ENCODE assay signal across 13 cellular contexts in the genomic region with DNA sequence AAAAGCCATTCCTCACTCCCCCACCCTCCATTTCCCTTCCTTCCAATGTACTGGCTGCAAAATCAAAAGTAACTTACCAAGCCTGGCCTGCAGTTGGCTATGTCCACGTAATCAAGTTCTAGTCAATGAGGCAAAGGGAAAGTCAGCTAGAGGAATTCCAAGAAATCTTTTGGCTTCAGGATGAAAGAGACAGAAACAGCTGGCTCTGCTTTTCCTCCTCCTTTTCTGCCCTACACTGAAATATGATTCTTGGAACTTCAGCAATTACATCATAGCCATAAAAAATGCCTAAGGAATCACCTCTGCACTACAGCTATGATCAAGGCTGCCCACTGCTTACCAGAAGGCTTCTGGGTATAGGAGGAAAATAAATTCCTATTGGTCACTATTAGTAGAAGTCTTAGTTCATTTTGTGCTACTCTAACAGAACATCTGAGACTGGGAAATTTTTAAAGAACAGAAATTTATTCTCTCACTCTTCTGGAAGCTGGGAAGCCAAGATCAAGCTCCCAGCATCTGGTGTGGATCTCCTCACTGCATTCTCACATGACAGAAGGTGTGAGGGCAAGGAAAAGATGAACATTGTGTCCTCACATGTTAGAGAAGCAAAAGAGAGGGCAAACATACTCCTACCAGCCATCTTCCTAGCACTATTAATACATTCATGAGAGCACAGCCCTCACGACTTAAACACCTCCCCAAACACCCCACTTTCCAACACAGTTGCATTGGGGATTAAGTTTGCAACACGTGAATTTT.
DNase-seq lines count a peak whose midpoint lies in the region; ATAC-seq, FAIRE-seq and TF ChIP-seq lines count a peak whose summit lies in the region.
"Had no signal": no experiment of that assay in that cellular context is flagged by ENCODE, and none has a peak within 500 bp of the region (broad histone marks: within the 10 kb centered on the region; RNA-seq: fewer than 3 reads in every experiment).

No MANE protein-coding gene starts in this region.

- no peaks in the 10 kb centered on the region for H3K27me3 ChIP-seq in endodermal cell (ENCODE audit: control insufficient read depth, insufficient read depth, low read length, poor library complexity, severe bottlenecking)
- no peaks in the 10 kb centered on the region for H3K27me3 ChIP-seq in muscle layer of colon (ENCODE audit: control insufficient read depth in 1 of 2, insufficient read depth in 2 of 2, low read length in 2 of 2)

- no peaks in the 10 kb centered on the region for H3K4me1 ChIP-seq in endodermal cell (ENCODE audit: control insufficient read depth, insufficient read depth, low read length)
- no peaks in the 10 kb centered on the region for H3K4me1 ChIP-seq in muscle layer of colon (ENCODE audit: insufficient read depth, low read length)

- CTCF ChIA-PET in AG04449 (lab: Yijun Ruan, JAX) (no interaction called here), HEK293T (lab: Yijun Ruan, JAX) (no interaction called here)

- H3K27ac ChIP-seq in endodermal cell (ENCODE audit: low read depth, low read length) (no peak overlapping the region), muscle layer of colon (ENCODE audit: low read depth, low read length) (peak overlapping the region; percentile 23)

- H3K27ac Mint-ChIP-seq in endodermal cell: no peak overlapping the region
- H3K27ac Mint-ChIP-seq in stimulated activated naive CD8-positive, alpha-beta T cell treated with anti-CD3 and anti-CD28 coated beads, Interleukin-15, amount 100 ng/mL, for 72 hours: no peak overlapping the region

- no peaks in the 10 kb centered on the region for H3K36me3 Mint-ChIP-seq in endodermal cell (ENCODE audit: low read depth)

- no peak overlapping the region for H3K4me3 Mint-ChIP-seq in endodermal cell
- H3K4me3 Mint-ChIP-seq in stimulated activated naive CD8-positive, alpha-beta T cell treated with anti-CD3 and anti-CD28 coated beads, Interleukin-15, amount 100 ng/mL, for 72 hours: no peak overlapping the region

- ATAC-seq in stimulated activated naive CD8-positive, alpha-beta T cell treated with anti-CD3 and anti-CD28 coated beads, Interleukin-15, amount 100 ng/mL, for 72 hours: no peak

- H3K9me3 ChIP-seq in endodermal cell (ENCODE audit: control insufficient read depth, low read length) (no peaks in the 10 kb centered on the region), muscle layer of colon (ENCODE audit: low read length) (no peaks in the 10 kb centered on the region)

- H3K9me3 Mint-ChIP-seq in endodermal cell: no peaks in the 10 kb centered on the region
- H3K9me3 Mint-ChIP-seq in stimulated activated naive CD8-positive, alpha-beta T cell treated with anti-CD3 and anti-CD28 coated beads, Interleukin-15, amount 100 ng/mL, for 72 hours: no peaks in the 10 kb centered on the region

- POLR2A ChIA-PET in AG04449 (lab: Yijun Ruan, JAX) (no interaction called here), HEK293T (lab: Yijun Ruan, JAX) (no interaction called here)

- H3K27me3 Mint-ChIP-seq in endodermal cell (ENCODE audit: insufficient read depth): no peaks in the 10 kb centered on the region
- peaks cover 6% of the 10 kb centered on the region for H3K27me3 Mint-ChIP-seq in stimulated activated naive CD8-positive, alpha-beta T cell treated with anti-CD3 and anti-CD28 coated beads, Interleukin-15, amount 100 ng/mL, for 72 hours

- TF ChIP-seq CTCF in AG04449 (IDR thresholded peaks at IDR 0.05; ENCODE audit: insufficient read depth, low read length, missing control alignments) (peak; percentile 13), endodermal cell (conservative IDR thresholded peaks at IDR 0.05) (peak; percentile 11)

- no peaks in the 10 kb centered on the region for H3K36me3 ChIP-seq in endodermal cell (ENCODE audit: control insufficient read depth, insufficient read depth, low read length)
- H3K36me3 ChIP-seq in muscle layer of colon (ENCODE audit: insufficient read depth, low read length): no peaks in the 10 kb centered on the region

- H3K9ac ChIP-seq in endodermal cell (ENCODE audit: extremely low read depth, low read length, poor library complexity, severe bottlenecking): no peak overlapping the region
- H3K9ac ChIP-seq in muscle layer of colon (ENCODE audit: low read length): no peak overlapping the region

- peak; percentile 60 for FAIRE-seq in HTR-8/SVneo (lab: Jason Lieb, UNC)
- FAIRE-seq: kidney had no signal

- no peak overlapping the region for H3K4me3 ChIP-seq in AG04449 (ENCODE audit: low read depth, low read length)
- H3K4me3 ChIP-seq in endodermal cell (ENCODE audit: low read length): no peak overlapping the region
- H3K4me3 ChIP-seq in muscle layer of colon (ENCODE audit: low read depth in 1 of 2, low read length in 2 of 2): no peak overlapping the region

- H3K4me1 Mint-ChIP-seq in endodermal cell: peaks cover 14% of the 10 kb centered on the region
- H3K4me1 Mint-ChIP-seq in stimulated activated naive CD8-positive, alpha-beta T cell treated with anti-CD3 and anti-CD28 coated beads, Interleukin-15, amount 100 ng/mL, for 72 hours: no peaks in the 10 kb centered on the region

- 70 to 81% methylated on average over 1 to 3 of the region's 3 CpGs for WGBS in endodermal cell (ENCODE audit: insufficient coverage in 1 of 2, insufficient read length in 1 of 2), 2 experiments

- DNase-seq in AG04449 (ENCODE audit: low read depth, low spot score) (peak; percentile 70), HTR-8/SVneo (ENCODE audit: insufficient read length, low spot score) (peak; percentile 44), endodermal cell (no peak), HEK293T (ENCODE audit: extremely low spot score) (no peak), NOMO-1 treated with dmso at 0.1 percent for 144 hours (lab: John Stamatoyannopoulos, UW; ENCODE audit: unreplicated experiment) (no peak), retina (no peak)
- no peak for DNase-seq in stimulated activated naive CD8-positive, alpha-beta T cell treated with anti-CD3 and anti-CD28 coated beads, Interleukin-15, amount 100 ng/mL, for 72 hours
- DNase-seq: activated effector memory CD4-positive, alpha-beta T cell treated with Interleukin-2 at 50 U/mL for 16 hours; C1 segment of cervical spinal cord; kidney; stimulated activated CD4-positive, alpha-beta T cell treated with anti-CD3 and anti-CD28 coated beads, Interleukin-12 subunit alpha, Interleukin-12 subunit beta, amount 100 ng/mL, for 4 hours; stimulated activated naive CD4-positive, alpha-beta T cell treated with Interleukin-2 at 50 U/mL for 16 hours had no signal

TF ChIP-seq in HEK293T, 16 proteins besides CTCF, POLR2A, EP300 and RAD21:
- TF ChIP-seq ARNT (IDR thresholded peaks at IDR 0.05) (no peak), SUZ12 (IDR thresholded peaks at IDR 0.05) (no peak), FOXK2 (IDR thresholded peaks at IDR 0.05) (no peak), SP1 (IDR thresholded peaks at IDR 0.05) (no peak), FOXA1 (IDR thresholded peaks at IDR 0.05) (no peak), ELF4 (IDR thresholded peaks at IDR 0.05) (no peak), ZNF384 (IDR thresholded peaks at IDR 0.05) (no peak), HDGF (IDR thresholded peaks at IDR 0.05; ENCODE audit: borderline replicate concordance) (no peak), L3MBTL2 (conservative IDR thresholded peaks at IDR 0.05) (no peak), LEF1 (IDR thresholded peaks at IDR 0.05; ENCODE audit: borderline replicate concordance) (no peak), NFRKB (IDR thresholded peaks at IDR 0.05) (no peak), TARDBP (IDR thresholded peaks at IDR 0.05) (no peak), BHLHE40 (IDR thresholded peaks at IDR 0.05; ENCODE audit: borderline replicate concordance) (no peak), FOXM1 (IDR thresholded peaks at IDR 0.05; ENCODE audit: borderline replicate concordance) (no peak), CTBP1 (IDR thresholded peaks at IDR 0.05; ENCODE audit: borderline replicate concordance) (no peak)
- TF ChIP-seq, protein P1, sequence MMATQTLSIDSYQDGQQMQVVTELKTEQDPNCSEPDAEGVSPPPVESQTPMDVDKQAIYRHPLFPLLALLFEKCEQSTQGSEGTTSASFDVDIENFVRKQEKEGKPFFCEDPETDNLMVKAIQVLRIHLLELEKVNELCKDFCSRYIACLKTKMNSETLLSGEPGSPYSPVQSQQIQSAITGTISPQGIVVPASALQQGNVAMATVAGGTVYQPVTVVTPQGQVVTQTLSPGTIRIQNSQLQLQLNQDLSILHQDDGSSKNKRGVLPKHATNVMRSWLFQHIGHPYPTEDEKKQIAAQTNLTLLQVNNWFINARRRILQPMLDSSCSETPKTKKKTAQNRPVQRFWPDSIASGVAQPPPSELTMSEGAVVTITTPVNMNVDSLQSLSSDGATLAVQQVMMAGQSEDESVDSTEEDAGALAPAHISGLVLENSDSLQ (IDR thresholded peaks at IDR 0.05): no peak

Comparison
In these comparisons a context has a peak if more than half of its experiments do, and no peak if none do; other contexts are left out.
1. DNase-seq: peak in AG04449 (single experiment) and HTR-8/SVneo (single experiment); none in endodermal cell (single experiment), HEK293T (single experiment), NOMO-1 treated with dmso at 0.1 percent for 144 hours (single experiment), stimulated activated naive CD8-positive, alpha-beta T cell treated with anti-CD3 and anti-CD28 coated beads, Interleukin-15, amount 100 ng/mL, for 72 hours (0 of 2) and retina (single experiment).